Comparison of ENCODE assay signal across 8 cellular contexts in genomic region chr19:48933382-48933932, GRCh38. TPM values are rescaled to one million over a fixed set of nuclear protein-coding genes. Genes with fewer than 3 reads are reported as not detected.
DNase-seq lines count a peak whose midpoint lies in the region; ATAC-seq and TF ChIP-seq lines count a peak whose summit lies in the region.

TSS of gene DHDH (plus strand) at chr19:48933699. CDS start at chr19:48933722, 23 bp downstream.

- no peaks in the 10 kb centered on the region for H3K36me3 Mint-ChIP-seq in CD4-positive, alpha-beta memory T cell

- no peaks in the 10 kb centered on the region for H3K27me3 ChIP-seq in CD4-positive, alpha-beta memory T cell (ENCODE audit: insufficient read depth, low read length)
- no peaks in the 10 kb centered on the region for H3K27me3 ChIP-seq in colonic mucosa
- peaks cover 0 to 28% of the 10 kb centered on the region in 2 donors for H3K27me3 ChIP-seq in left lung

- CTCF ChIA-PET in CD4-positive, alpha-beta memory T cell (lab: Charles Lee; ENCODE audit: partially characterized antibody) = interaction anchor here (0.8 to 1.8 kb wide), 8 partner anchors 14 to 783 kb away, joined by 3 to 12 read pairs (median 4); partner anchors contain the start of gene RUVBL2
- CTCF ChIA-PET in HEK293T (lab: Yijun Ruan, JAX) = interaction anchor here (0.8 to 1.4 kb wide), 3 partner anchors 21 to 60 kb away, joined by 3 to 6 read pairs (median 3); partner anchors contain the start of genes BAX, GYS1 and RUVBL2

- intact Hi-C loops in CD4-positive, alpha-beta memory T cell (cut with micrococcal nuclease) = loop anchor here (1.0 to 2.0 kb wide), 5 partner anchors 21 to 75 kb away; partner anchors contain the start of genes BAX, FTL and NUCB1
- intact Hi-C loops in colonic mucosa (cut with DNase I) (no loop called here), left lung (cut with DNase I) (no loop called here)

- no peaks in the 10 kb centered on the region for H3K9me3 ChIP-seq in CD4-positive, alpha-beta memory T cell (ENCODE audit: control insufficient read depth in 1 of 2, low read length in 2 of 2)
- H3K9me3 ChIP-seq in colonic mucosa (no peaks in the 10 kb centered on the region), left lung (no peaks in the 10 kb centered on the region)

- peak within 1 kb of the TSS; percentile 23 for H3K27ac ChIP-seq in CD4-positive, alpha-beta memory T cell (ENCODE audit: low read depth, low read length)
- H3K27ac ChIP-seq in colonic mucosa = no peak within 1 kb of the TSS
- H3K27ac ChIP-seq in left lung = peak within 1 kb of the TSS; percentile 34 to 50

- H3K9ac ChIP-seq in colonic mucosa (ENCODE audit: low read depth in 2 of 2, low read length in 2 of 2) = peak within 1 kb of the TSS in 1 of 2 donors; percentile 49

- no peaks in the 10 kb centered on the region for H3K36me3 ChIP-seq in CD4-positive, alpha-beta memory T cell (ENCODE audit: insufficient read depth, low read length)
- H3K36me3 ChIP-seq in colonic mucosa (no peaks in the 10 kb centered on the region), left lung (no peaks in the 10 kb centered on the region)

- peak; percentile 86 to 92 (median 87) for DNase-seq in CD4-positive, alpha-beta memory T cell
- peak; percentile 85 for DNase-seq in HEK293T (ENCODE audit: extremely low spot score)
- DNase-seq in NCI-H345 (lab: John Stamatoyannopoulos, UW) = peak; percentile 92
- DNase-seq in activated CD4-positive, alpha-beta T cell treated with anti-CD3 and anti-CD28 coated beads for 48 hours = peak; percentile 83
- DNase-seq in colonic mucosa = peak; percentile 91
- peak; percentile 90 to 96 for DNase-seq in left lung
- peak; percentile 78 to 82 for DNase-seq in stimulated activated CD4-positive, alpha-beta T cell treated with anti-CD3 and anti-CD28 coated beads, Interleukin-2, amount 100 ng/mL, for 24 hours

- ATAC-seq in left lung (peak; percentile 97), GM21381 (IDR thresholded peaks at IDR 0.05; ENCODE audit: unreplicated experiment) (no peak)

- H3K4me3 Mint-ChIP-seq in CD4-positive, alpha-beta memory T cell = peak within 1 kb of the TSS; percentile 77 to 92 (median 88)

- H3K4me1 ChIP-seq in CD4-positive, alpha-beta memory T cell (ENCODE audit: insufficient read depth, low read length) = peaks cover 6% of the 10 kb centered on the region
- H3K4me1 ChIP-seq in colonic mucosa (no peaks in the 10 kb centered on the region), left lung (peaks cover 0 to 13% of the 10 kb centered on the region in 2 donors)

- no peaks in the 10 kb centered on the region for H3K27me3 Mint-ChIP-seq in CD4-positive, alpha-beta memory T cell

- POLR2A ChIA-PET in CD4-positive, alpha-beta memory T cell (lab: Charles Lee; ENCODE audit: partially characterized antibody) = interaction anchor here (0.8 to 2.0 kb wide), 15 partner anchors 9 to 61 kb away, joined by 3 to 22 read pairs (median 4); partner anchors contain the start of genes BAX, FTL, GYS1 and NUCB1
- POLR2A ChIA-PET in HEK293T (lab: Yijun Ruan, JAX) = interaction anchor here (0.6 to 1.9 kb wide), 7 partner anchors 9 to 61 kb away, joined by 3 to 13 read pairs (median 4); partner anchors contain the start of genes BAX and PPP1R15A

- no peaks in the 10 kb centered on the region for H3K9me3 Mint-ChIP-seq in CD4-positive, alpha-beta memory T cell

- H3K4me1 Mint-ChIP-seq in CD4-positive, alpha-beta memory T cell = peaks cover 5 to 17% (median 11%) of the 10 kb centered on the region in 4 donors

- H3K27ac Mint-ChIP-seq in CD4-positive, alpha-beta memory T cell = peak within 1 kb of the TSS in 6 of 7 donors; percentile 49 to 93 (median 90)

- H3K4me3 ChIP-seq in CD4-positive, alpha-beta memory T cell (ENCODE audit: low read length in 2 of 2) = peak within 1 kb of the TSS; percentile 39 to 54
- H3K4me3 ChIP-seq in colonic mucosa = peak within 1 kb of the TSS; percentile 27
- H3K4me3 ChIP-seq in left lung = peak within 1 kb of the TSS; percentile 39 to 49

- no peak for TF ChIP-seq CTCF in colonic mucosa (IDR thresholded peaks at IDR 0.05)
- TF ChIP-seq CTCF in left lung (IDR thresholded peaks at IDR 0.05) = no peak

TF ChIP-seq in HEK293T, 16 proteins besides CTCF, POLR2A, EP300 and RAD21:
- TF ChIP-seq L3MBTL2 (conservative IDR thresholded peaks at IDR 0.05) (peak; percentile 63), BHLHE40 (IDR thresholded peaks at IDR 0.05; ENCODE audit: borderline replicate concordance) (no peak)

RNA-seq across cellular contexts. Expression of gene DHDH, which starts in this region (rescaled TPM):
- 1 to 10 TPM; 1.2 to 1.6 TPM for total RNA-seq in CD4-positive, alpha-beta memory T cell
- 1 to 10 TPM in 1 of 2 donors, under 1 TPM in 1; 0.60 to 1.2 TPM for polyA plus RNA-seq in CD4-positive, alpha-beta memory T cell
- total RNA-seq in colonic mucosa (1 to 10 TPM in 1 of 2 donors, not detected in 1; 1.5 TPM), left lung (1 to 10 TPM; 3.3 to 4.1 TPM)
